ENCODE assay signal across 18 cellular contexts in the genomic region with DNA sequence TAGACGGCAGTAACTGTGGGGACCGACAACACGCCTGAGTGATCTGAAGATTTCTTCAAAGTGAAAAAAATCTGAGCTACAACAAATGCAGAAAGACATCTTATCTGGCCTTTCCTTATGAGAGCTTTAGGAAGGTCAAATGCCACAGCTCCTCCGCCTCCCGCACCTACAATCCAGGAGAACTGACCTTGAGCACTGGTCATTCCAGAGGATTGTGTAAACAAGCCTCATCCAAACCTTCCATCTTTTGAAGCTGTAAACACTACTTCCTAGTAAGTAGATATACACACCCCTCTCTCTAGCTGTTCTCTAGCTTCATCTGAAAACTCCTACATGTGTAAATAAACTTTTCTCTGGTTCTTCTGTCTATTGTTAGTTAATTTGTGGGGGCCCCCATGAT.
DNase-seq lines count a peak whose midpoint lies in the region; ATAC-seq and TF ChIP-seq lines count a peak whose summit lies in the region.
"Had no signal": no experiment of that assay in that cellular context is flagged by ENCODE, and none has a peak within 500 bp of the region (broad histone marks: within the 10 kb centered on the region; RNA-seq: fewer than 3 reads in every experiment).

No MANE protein-coding gene starts in this region.

- no peaks in the 10 kb centered on the region for H3K27me3 ChIP-seq in hepatocyte

- H3K4me2 ChIP-seq in hepatocyte: peak overlapping the region; percentile 15

- H3K36me3 ChIP-seq in hepatocyte (replicated peaks; ENCODE audit: insufficient read depth, low read depth) (no peaks in the 10 kb centered on the region), mucosa of descending colon (ENCODE audit: low read depth) (no peaks in the 10 kb centered on the region)
- H3K36me3 ChIP-seq: HAP-1 had no signal

- H3K27ac ChIP-seq in hepatocyte: peak overlapping the region; percentile 29

- H3K9me2 ChIP-seq in hepatocyte (replicated peaks; ENCODE audit: insufficient read depth): no peaks in the 10 kb centered on the region

- H3K4me3 ChIP-seq in hepatocyte: no peak overlapping the region
- no peak overlapping the region for H3K4me3 ChIP-seq in mucosa of descending colon
- H3K4me3 ChIP-seq: GM12878, HAP-1 had no signal

- ATAC-seq in mucosa of descending colon (peak; percentile 62), HG03175 (IDR thresholded peaks at IDR 0.05; ENCODE audit: unreplicated experiment) (no peak)
- ATAC-seq in activated T-cell treated with anti-CD3 and anti-CD28 coated beads, Interleukin-2, amount 50 U/mL, for 4 hours: no peak
- ATAC-seq: GM12878 had no signal

- H3K9me3 Mint-ChIP-seq in activated T-cell treated with anti-CD3 and anti-CD28 coated beads, Interleukin-2, amount 50 U/mL, for 4 hours: peaks cover 6% of the 10 kb centered on the region

- intact Hi-C loops in mucosa of descending colon (cut with DNase I, micrococcal nuclease): no loop called here
- intact Hi-C loops in posterior vena cava (cut with DNase I): no loop called here

- H3K79me2 ChIP-seq in hepatocyte: no peaks in the 10 kb centered on the region

- no peak for TF ChIP-seq CTCF in hepatocyte (IDR thresholded peaks at IDR 0.05; ENCODE audit: poor library complexity)
- TF ChIP-seq CTCF in mucosa of descending colon (IDR thresholded peaks at IDR 0.05): no peak

- no peaks in the 10 kb centered on the region for H3K4me1 Mint-ChIP-seq in activated T-cell treated with anti-CD3 and anti-CD28 coated beads, Interleukin-2, amount 50 U/mL, for 4 hours (ENCODE audit: low read depth)
- H3K4me1 Mint-ChIP-seq: CD4-positive, alpha-beta memory T cell had no signal

- no peak overlapping the region for H3K4me3 Mint-ChIP-seq in activated T-cell treated with anti-CD3 and anti-CD28 coated beads, Interleukin-2, amount 50 U/mL, for 4 hours
- H3K4me3 Mint-ChIP-seq: CD4-positive, alpha-beta memory T cell; HFFc6 had no signal

- 26% methylated on average over 5 of the region's 5 CpGs for WGBS in hepatocyte (ENCODE audit: low lambda C conversion rate, missing lambda C conversion rate)

- peaks cover 5% of the 10 kb centered on the region for H3K27me3 Mint-ChIP-seq in activated T-cell treated with anti-CD3 and anti-CD28 coated beads, Interleukin-2, amount 50 U/mL, for 4 hours (ENCODE audit: low read depth)

- DNase-seq in HuH-7 (ENCODE audit: low spot score) (peak; percentile 32), hepatocyte (ENCODE audit: low spot score) (no peak), mucosa of descending colon (no peak), EL (no peak), posterior vena cava (ENCODE audit: low spot score) (no peak)
- DNase-seq in activated T-cell treated with anti-CD3 and anti-CD28 coated beads, Interleukin-2, amount 50 U/mL, for 4 hours: no peak
- DNase-seq: C1 segment of cervical spinal cord; Calu3; CD4-positive, alpha-beta memory T cell; COR-L47; DMS153; DND-41; GDM1; GOT3; HFFc6 had no signal

- no peak overlapping the region for H2AFZ ChIP-seq in hepatocyte

- H4K20me1 ChIP-seq in hepatocyte (ENCODE audit: insufficient read depth, poor library complexity, severe bottlenecking): no peaks in the 10 kb centered on the region

- H3K36me3 Mint-ChIP-seq in activated T-cell treated with anti-CD3 and anti-CD28 coated beads, Interleukin-2, amount 50 U/mL, for 4 hours (ENCODE audit: insufficient read depth): no peaks in the 10 kb centered on the region

- H3K4me1 ChIP-seq in hepatocyte (ENCODE audit: insufficient read depth): peaks cover 8% of the 10 kb centered on the region
- no peaks in the 10 kb centered on the region for H3K4me1 ChIP-seq in mucosa of descending colon (ENCODE audit: low read depth)

- no peaks in the 10 kb centered on the region for H3K9me3 ChIP-seq in hepatocyte (ENCODE audit: low read depth)
- peaks cover 14% of the 10 kb centered on the region for H3K9me3 ChIP-seq in mucosa of descending colon
